ENCODE assay signal across 1 cellular context in the genomic region with DNA sequence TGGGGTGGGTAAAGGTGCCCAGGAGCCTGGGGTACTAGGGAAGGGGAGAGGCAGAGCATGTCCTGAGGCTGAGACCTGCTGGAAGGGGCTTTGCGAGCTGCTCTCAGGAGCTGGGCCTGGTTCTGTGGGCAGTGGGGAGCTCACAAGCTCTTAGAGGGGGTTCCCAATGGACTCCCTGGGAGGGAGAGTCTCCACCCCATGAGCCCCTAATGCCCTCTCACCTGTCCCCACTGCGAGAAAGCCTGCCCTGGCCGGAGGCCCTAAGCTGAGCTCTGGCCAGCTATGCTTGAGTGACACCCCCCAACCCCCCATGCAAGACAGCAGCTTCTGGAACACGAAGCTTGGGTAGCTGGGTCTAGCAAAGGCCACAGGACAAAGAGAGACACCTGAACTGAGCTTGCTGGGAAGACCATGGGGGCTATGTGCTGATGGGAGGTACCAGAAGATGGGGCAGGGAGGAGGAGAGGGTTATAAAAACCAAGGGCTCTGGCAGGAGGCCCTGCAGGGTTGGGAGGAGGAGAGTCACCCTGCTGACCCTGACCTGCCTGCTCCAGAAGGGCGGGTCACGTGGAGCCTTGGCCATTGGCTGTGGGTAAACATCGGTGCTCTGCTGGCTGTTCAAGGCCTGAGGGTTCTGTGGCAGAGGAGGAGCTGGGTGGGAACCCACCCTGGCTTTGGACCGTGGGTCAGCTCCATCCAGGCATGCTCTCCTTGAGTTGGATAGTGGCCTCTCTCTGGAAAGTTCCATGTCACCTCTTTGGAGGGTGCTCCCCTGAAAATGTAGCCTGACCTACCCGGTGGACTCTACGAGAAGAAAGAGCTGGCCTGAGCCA.
TF ChIP-seq lines count a peak whose summit lies in the region.

No MANE protein-coding gene starts in this region.

TF ChIP-seq in HepG2, 621 proteins besides CTCF, POLR2A, EP300 and RAD21 (continued from another document and continues in another):
- TF ChIP-seq, protein P1, sequence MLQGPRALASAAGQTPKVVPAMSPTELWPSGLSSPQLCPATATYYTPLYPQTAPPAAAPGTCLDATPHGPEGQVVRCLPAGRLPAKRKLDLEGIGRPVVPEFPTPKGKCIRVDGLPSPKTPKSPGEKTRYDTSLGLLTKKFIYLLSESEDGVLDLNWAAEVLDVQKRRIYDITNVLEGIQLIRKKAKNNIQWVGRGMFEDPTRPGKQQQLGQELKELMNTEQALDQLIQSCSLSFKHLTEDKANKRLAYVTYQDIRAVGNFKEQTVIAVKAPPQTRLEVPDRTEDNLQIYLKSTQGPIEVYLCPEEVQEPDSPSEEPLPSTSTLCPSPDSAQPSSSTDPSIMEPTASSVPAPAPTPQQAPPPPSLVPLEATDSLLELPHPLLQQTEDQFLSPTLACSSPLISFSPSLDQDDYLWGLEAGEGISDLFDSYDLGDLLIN (CRISPR knock-in tag; IDR thresholded peaks at IDR 0.05; ENCODE audit: borderline replicate concordance), result no peak
- no peak for TF ChIP-seq ZNF614 (CRISPR knock-in tag; IDR thresholded peaks at IDR 0.05; ENCODE audit: borderline replicate concordance)
- TF ChIP-seq, protein P2, sequence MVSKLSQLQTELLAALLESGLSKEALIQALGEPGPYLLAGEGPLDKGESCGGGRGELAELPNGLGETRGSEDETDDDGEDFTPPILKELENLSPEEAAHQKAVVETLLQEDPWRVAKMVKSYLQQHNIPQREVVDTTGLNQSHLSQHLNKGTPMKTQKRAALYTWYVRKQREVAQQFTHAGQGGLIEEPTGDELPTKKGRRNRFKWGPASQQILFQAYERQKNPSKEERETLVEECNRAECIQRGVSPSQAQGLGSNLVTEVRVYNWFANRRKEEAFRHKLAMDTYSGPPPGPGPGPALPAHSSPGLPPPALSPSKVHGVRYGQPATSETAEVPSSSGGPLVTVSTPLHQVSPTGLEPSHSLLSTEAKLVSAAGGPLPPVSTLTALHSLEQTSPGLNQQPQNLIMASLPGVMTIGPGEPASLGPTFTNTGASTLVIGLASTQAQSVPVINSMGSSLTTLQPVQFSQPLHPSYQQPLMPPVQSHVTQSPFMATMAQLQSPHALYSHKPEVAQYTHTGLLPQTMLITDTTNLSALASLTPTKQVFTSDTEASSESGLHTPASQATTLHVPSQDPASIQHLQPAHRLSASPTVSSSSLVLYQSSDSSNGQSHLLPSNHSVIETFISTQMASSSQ (IDR thresholded peaks at IDR 0.05; ENCODE audit: low read depth), result no peak
- TF ChIP-seq, protein P2 (CRISPR knock-in tag; IDR thresholded peaks at IDR 0.05; ENCODE audit: borderline replicate concordance), result 0 out of 2 replicates have a peak, but pooled peaks have one; percentile 37
- TF ChIP-seq TCF7 (IDR thresholded peaks at IDR 0.05; ENCODE audit: low read depth), result no peak
- TF ChIP-seq ZNF577 (CRISPR knock-in tag; IDR thresholded peaks at IDR 0.05; ENCODE audit: borderline replicate concordance, low read depth), result no peak
- no peak for TF ChIP-seq ZSCAN30 (CRISPR knock-in tag; IDR thresholded peaks at IDR 0.05)
- TF ChIP-seq, protein P3, sequence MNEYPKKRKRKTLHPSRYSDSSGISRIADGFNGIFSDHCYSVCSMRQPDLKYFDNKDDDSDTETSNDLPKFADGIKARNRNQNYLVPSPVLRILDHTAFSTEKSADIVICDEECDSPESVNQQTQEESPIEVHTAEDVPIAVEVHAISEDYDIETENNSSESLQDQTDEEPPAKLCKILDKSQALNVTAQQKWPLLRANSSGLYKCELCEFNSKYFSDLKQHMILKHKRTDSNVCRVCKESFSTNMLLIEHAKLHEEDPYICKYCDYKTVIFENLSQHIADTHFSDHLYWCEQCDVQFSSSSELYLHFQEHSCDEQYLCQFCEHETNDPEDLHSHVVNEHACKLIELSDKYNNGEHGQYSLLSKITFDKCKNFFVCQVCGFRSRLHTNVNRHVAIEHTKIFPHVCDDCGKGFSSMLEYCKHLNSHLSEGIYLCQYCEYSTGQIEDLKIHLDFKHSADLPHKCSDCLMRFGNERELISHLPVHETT (CRISPR knock-in tag; conservative IDR thresholded peaks at IDR 0.05), result no peak; the same call in 1 of the 2 replicates
- no peak for TF ChIP-seq MAF1 (CRISPR knock-in tag; IDR thresholded peaks at IDR 0.05; ENCODE audit: borderline replicate concordance)
- TF ChIP-seq, protein P4, sequence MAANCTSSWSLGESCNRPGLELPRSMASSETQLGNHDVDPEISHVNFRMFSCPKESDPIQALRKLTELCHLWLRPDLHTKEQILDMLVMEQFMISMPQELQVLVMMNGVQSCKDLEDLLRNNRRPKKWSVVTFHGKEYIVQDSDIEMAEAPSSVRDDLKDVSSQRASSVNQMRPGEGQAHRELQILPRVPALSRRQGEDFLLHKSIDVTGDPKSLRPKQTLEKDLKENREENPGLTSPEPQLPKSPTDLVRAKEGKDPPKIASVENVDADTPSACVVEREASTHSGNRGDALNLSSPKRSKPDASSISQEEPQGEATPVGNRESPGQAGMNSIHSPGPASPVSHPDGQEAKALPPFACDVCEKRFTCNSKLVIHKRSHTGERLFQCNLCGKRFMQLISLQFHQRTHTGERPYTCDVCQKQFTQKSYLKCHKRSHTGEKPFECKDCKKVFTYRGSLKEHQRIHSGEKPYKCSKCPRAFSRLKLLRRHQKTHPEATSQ (CRISPR knock-in tag; IDR thresholded peaks at IDR 0.05; ENCODE audit: borderline replicate concordance), result no peak; the same call in 1 of the 2 replicates
- TF ChIP-seq CENPT (CRISPR knock-in tag; IDR thresholded peaks at IDR 0.05; ENCODE audit: low read depth), result no peak
- no peak for TF ChIP-seq ZBTB1 (CRISPR knock-in tag; IDR thresholded peaks at IDR 0.05; ENCODE audit: borderline replicate concordance)
- no peak for TF ChIP-seq ZNF382 (CRISPR knock-in tag; IDR thresholded peaks at IDR 0.05; ENCODE audit: borderline replicate concordance)
- TF ChIP-seq ATRX (CRISPR knock-in tag; IDR thresholded peaks at IDR 0.05; ENCODE audit: borderline replicate concordance), result no peak
- no peak for TF ChIP-seq ZNF350 (CRISPR knock-in tag; IDR thresholded peaks at IDR 0.05; ENCODE audit: borderline replicate concordance, low read depth)
- TF ChIP-seq, protein P5, sequence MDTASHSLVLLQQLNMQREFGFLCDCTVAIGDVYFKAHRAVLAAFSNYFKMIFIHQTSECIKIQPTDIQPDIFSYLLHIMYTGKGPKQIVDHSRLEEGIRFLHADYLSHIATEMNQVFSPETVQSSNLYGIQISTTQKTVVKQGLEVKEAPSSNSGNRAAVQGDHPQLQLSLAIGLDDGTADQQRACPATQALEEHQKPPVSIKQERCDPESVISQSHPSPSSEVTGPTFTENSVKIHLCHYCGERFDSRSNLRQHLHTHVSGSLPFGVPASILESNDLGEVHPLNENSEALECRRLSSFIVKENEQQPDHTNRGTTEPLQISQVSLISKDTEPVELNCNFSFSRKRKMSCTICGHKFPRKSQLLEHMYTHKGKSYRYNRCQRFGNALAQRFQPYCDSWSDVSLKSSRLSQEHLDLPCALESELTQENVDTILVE (CRISPR knock-in tag; IDR thresholded peaks at IDR 0.05), result 0 out of 2 replicates have a peak, but pooled peaks have one; percentile 44
- no peak for TF ChIP-seq ZNF724P (CRISPR knock-in tag; IDR thresholded peaks at IDR 0.05; ENCODE audit: borderline replicate concordance)
- TF ChIP-seq RARA (CRISPR knock-in tag; IDR thresholded peaks at IDR 0.05), result peak; percentile 86
- 0 out of 2 replicates have a peak, but pooled peaks have one; percentile 23 for TF ChIP-seq ZNF563 (CRISPR knock-in tag; IDR thresholded peaks at IDR 0.05)
- TF ChIP-seq SNAI1 (CRISPR knock-in tag; IDR thresholded peaks at IDR 0.05; ENCODE audit: borderline replicate concordance), result no peak
- TF ChIP-seq, protein P6, sequence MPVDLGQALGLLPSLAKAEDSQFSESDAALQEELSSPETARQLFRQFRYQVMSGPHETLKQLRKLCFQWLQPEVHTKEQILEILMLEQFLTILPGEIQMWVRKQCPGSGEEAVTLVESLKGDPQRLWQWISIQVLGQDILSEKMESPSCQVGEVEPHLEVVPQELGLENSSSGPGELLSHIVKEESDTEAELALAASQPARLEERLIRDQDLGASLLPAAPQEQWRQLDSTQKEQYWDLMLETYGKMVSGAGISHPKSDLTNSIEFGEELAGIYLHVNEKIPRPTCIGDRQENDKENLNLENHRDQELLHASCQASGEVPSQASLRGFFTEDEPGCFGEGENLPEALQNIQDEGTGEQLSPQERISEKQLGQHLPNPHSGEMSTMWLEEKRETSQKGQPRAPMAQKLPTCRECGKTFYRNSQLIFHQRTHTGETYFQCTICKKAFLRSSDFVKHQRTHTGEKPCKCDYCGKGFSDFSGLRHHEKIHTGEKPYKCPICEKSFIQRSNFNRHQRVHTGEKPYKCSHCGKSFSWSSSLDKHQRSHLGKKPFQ (CRISPR knock-in tag; IDR thresholded peaks at IDR 0.05; ENCODE audit: insufficient replicate concordance), result no peak
- 0 out of 2 replicates have a peak, but pooled peaks have one; percentile 13 for TF ChIP-seq RBAK (CRISPR knock-in tag; IDR thresholded peaks at IDR 0.05)
- no peak for TF ChIP-seq SRSF9 (IDR thresholded peaks at IDR 0.05; ENCODE audit: borderline replicate concordance, insufficient read depth, low read depth, low read length, poor library complexity, severe bottlenecking)
- TF ChIP-seq, protein P7, sequence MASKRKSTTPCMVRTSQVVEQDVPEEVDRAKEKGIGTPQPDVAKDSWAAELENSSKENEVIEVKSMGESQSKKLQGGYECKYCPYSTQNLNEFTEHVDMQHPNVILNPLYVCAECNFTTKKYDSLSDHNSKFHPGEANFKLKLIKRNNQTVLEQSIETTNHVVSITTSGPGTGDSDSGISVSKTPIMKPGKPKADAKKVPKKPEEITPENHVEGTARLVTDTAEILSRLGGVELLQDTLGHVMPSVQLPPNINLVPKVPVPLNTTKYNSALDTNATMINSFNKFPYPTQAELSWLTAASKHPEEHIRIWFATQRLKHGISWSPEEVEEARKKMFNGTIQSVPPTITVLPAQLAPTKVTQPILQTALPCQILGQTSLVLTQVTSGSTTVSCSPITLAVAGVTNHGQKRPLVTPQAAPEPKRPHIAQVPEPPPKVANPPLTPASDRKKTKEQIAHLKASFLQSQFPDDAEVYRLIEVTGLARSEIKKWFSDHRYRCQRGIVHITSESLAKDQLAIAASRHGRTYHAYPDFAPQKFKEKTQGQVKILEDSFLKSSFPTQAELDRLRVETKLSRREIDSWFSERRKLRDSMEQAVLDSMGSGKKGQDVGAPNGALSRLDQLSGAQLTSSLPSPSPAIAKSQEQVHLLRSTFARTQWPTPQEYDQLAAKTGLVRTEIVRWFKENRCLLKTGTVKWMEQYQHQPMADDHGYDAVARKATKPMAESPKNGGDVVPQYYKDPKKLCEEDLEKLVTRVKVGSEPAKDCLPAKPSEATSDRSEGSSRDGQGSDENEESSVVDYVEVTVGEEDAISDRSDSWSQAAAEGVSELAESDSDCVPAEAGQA (IDR thresholded peaks at IDR 0.05; ENCODE audit: low read depth), result no peak
- TF ChIP-seq, protein P7 (CRISPR knock-in tag; IDR thresholded peaks at IDR 0.05; ENCODE audit: borderline replicate concordance), result no peak
- TF ChIP-seq SP140L (CRISPR knock-in tag; IDR thresholded peaks at IDR 0.05; ENCODE audit: borderline replicate concordance), result no peak
- no peak for TF ChIP-seq CENPX (CRISPR knock-in tag; IDR thresholded peaks at IDR 0.05)
- TF ChIP-seq SNAPC2 (CRISPR knock-in tag; IDR thresholded peaks at IDR 0.05), result peak; percentile 52; the same call in 1 of the 2 replicates
- no peak for TF ChIP-seq ELF4 (CRISPR knock-in tag; IDR thresholded peaks at IDR 0.05; ENCODE audit: borderline replicate concordance)
- TF ChIP-seq ZNF747 (CRISPR knock-in tag; IDR thresholded peaks at IDR 0.05; ENCODE audit: borderline replicate concordance), result no peak
- TF ChIP-seq ZNF432 (CRISPR knock-in tag; IDR thresholded peaks at IDR 0.05; ENCODE audit: borderline replicate concordance), result no peak
- TF ChIP-seq ONECUT2 (CRISPR knock-in tag; IDR thresholded peaks at IDR 0.05), result no peak
- TF ChIP-seq ZNF549 (CRISPR knock-in tag; IDR thresholded peaks at IDR 0.05), result no peak
- TF ChIP-seq ZNF230 (CRISPR knock-in tag; IDR thresholded peaks at IDR 0.05), result peak; percentile 82; the same call in 1 of the 2 replicates
- TF ChIP-seq, protein P8, sequence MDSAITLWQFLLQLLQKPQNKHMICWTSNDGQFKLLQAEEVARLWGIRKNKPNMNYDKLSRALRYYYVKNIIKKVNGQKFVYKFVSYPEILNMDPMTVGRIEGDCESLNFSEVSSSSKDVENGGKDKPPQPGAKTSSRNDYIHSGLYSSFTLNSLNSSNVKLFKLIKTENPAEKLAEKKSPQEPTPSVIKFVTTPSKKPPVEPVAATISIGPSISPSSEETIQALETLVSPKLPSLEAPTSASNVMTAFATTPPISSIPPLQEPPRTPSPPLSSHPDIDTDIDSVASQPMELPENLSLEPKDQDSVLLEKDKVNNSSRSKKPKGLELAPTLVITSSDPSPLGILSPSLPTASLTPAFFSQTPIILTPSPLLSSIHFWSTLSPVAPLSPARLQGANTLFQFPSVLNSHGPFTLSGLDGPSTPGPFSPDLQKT (CRISPR knock-in tag; IDR thresholded peaks at IDR 0.05; ENCODE audit: borderline replicate concordance), result no peak
- no peak for TF ChIP-seq ZNF282 (IDR thresholded peaks at IDR 0.05; ENCODE audit: partially characterized antibody)
- TF ChIP-seq CBX5 (CRISPR knock-in tag; IDR thresholded peaks at IDR 0.05; ENCODE audit: borderline replicate concordance), result no peak
- no peak for TF ChIP-seq CBFB (CRISPR knock-in tag; IDR thresholded peaks at IDR 0.05)
- TF ChIP-seq DPF2 (CRISPR knock-in tag; IDR thresholded peaks at IDR 0.05; ENCODE audit: borderline replicate concordance, low read depth), result peak; percentile 63; the same call in 1 of the 2 replicates
